ENCODE assay signal across 1 cellular context in the genomic region with DNA sequence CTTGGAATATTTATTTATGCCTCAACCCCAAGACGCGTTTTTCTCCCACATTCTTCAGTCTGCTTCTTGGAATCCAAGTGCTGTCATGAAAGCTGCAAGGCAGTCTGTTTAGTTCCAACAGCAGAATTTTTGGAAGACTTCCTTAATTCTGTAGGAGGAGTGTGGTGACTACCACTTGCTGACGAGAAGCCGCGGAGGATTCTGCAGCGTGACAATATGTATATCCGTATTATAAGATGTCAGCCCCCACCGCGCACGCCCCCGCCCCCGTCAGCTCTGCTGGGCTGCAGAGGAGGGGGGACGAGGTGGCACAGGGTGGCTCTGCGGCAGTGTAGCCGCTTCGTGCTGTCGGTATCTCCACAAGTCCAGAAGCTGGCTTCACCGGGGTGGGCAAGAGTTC.
TF ChIP-seq lines count a peak whose summit lies in the region.

No MANE protein-coding gene starts in this region.

TF ChIP-seq in IMR-90, 13 proteins besides CTCF, POLR2A, EP300 and RAD21:
- TF ChIP-seq MAFK (IDR thresholded peaks at IDR 0.05; ENCODE audit: low read depth, low read length) (no peak), NFE2L2 (IDR thresholded peaks at IDR 0.05; ENCODE audit: low read depth, low read length) (no peak), MXI1 (IDR thresholded peaks at IDR 0.05; ENCODE audit: borderline replicate concordance, low read depth, low read length) (no peak), SMC3 (IDR thresholded peaks at IDR 0.05; ENCODE audit: low read depth, low read length) (no peak), CEBPB (IDR thresholded peaks at IDR 0.05; ENCODE audit: low read depth, low read length) (no peak), FOS (IDR thresholded peaks at IDR 0.05; ENCODE audit: low read depth, low read length) (no peak), BHLHE40 (IDR thresholded peaks at IDR 0.05; ENCODE audit: low read depth, low read length) (no peak), CHD1 (IDR thresholded peaks at IDR 0.05; ENCODE audit: low read depth, low read length) (no peak), RFX5 (IDR thresholded peaks at IDR 0.05; ENCODE audit: low read depth, low read length) (no peak), MAZ (IDR thresholded peaks at IDR 0.05; ENCODE audit: borderline replicate concordance, low read depth, low read length) (no peak), RCOR1 (IDR thresholded peaks at IDR 0.05; ENCODE audit: insufficient replicate concordance, low read length) (no peak)
- TF ChIP-seq, protein P1, sequence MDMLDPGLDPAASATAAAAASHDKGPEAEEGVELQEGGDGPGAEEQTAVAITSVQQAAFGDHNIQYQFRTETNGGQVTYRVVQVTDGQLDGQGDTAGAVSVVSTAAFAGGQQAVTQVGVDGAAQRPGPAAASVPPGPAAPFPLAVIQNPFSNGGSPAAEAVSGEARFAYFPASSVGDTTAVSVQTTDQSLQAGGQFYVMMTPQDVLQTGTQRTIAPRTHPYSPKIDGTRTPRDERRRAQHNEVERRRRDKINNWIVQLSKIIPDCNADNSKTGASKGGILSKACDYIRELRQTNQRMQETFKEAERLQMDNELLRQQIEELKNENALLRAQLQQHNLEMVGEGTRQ (IDR thresholded peaks at IDR 0.05; ENCODE audit: low read depth, low read length): no peak
- TF ChIP-seq, protein P2, sequence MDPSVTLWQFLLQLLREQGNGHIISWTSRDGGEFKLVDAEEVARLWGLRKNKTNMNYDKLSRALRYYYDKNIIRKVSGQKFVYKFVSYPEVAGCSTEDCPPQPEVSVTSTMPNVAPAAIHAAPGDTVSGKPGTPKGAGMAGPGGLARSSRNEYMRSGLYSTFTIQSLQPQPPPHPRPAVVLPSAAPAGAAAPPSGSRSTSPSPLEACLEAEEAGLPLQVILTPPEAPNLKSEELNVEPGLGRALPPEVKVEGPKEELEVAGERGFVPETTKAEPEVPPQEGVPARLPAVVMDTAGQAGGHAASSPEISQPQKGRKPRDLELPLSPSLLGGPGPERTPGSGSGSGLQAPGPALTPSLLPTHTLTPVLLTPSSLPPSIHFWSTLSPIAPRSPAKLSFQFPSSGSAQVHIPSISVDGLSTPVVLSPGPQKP (IDR thresholded peaks at IDR 0.05; ENCODE audit: borderline replicate concordance, low read depth, low read length): no peak
